ENCODE assay signal across 23 cellular contexts in the genomic region with DNA sequence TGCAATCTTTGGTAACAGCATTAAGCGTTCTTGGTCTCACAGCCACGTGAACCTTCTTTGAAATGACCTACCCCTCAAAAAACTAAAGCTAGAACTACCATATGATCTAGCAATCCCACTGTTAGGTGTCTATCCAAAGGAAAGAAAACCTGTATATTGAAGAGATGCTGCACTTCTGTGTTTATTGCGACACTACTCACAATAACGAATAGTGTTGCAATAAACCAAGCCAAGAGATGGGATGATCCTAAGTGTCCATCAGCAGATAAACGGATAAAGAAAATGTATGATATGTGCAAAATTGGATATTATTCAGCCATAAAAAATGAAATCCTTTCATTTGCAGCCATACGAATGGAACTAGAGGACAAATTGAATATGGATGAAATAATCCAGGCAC.
"Had no signal": no experiment of that assay in that cellular context is flagged by ENCODE, and none has a peak within 500 bp of the region (broad histone marks: within the 10 kb centered on the region; RNA-seq: fewer than 3 reads in every experiment).

No MANE protein-coding gene starts in this region.

- ATAC-seq: effector memory CD8-positive, alpha-beta T cell; esophagus mucosa; gastrocnemius medialis; heart right ventricle; left cardiac atrium; left lung; left ventricle myocardium superior; lower lobe of right lung; mucosa of descending colon had no signal

- H3K4me3 ChIP-seq: colonic mucosa, esophagus squamous epithelium, gastrocnemius medialis, heart right ventricle, left lung, lower lobe of right lung, mucosa of descending colon had no signal

- H3K36me3 ChIP-seq: colonic mucosa, esophagus squamous epithelium, gastrocnemius medialis, heart right ventricle, left lung, lower lobe of right lung had no signal

- DNase-seq: colonic mucosa; cortex of kidney; effector CD8-positive, alpha-beta T cell; effector memory CD8-positive, alpha-beta T cell; endodermal cell; erythroblast; esophagus squamous epithelium; foreskin fibroblast; foreskin melanocyte; gastrocnemius medialis; glutamatergic neuron; head of caudate nucleus; heart right ventricle; hippocampal formation; left cardiac atrium; left lung; left ventricle myocardium superior; lower lobe of right lung; mesenchymal stem cell; mucosa of descending colon; naive B cell had no signal

- H3K27ac ChIP-seq: colonic mucosa, epithelial cell of prostate, esophagus squamous epithelium, gastrocnemius medialis, heart right ventricle, left lung, lower lobe of right lung had no signal

- H3K4me1 ChIP-seq: colonic mucosa, esophagus squamous epithelium, gastrocnemius medialis, heart right ventricle, left lung, lower lobe of right lung had no signal

- H3K27me3 ChIP-seq: colonic mucosa, esophagus squamous epithelium, gastrocnemius medialis, heart right ventricle, left lung had no signal

- H3K9me3 ChIP-seq: colonic mucosa, esophagus squamous epithelium, gastrocnemius medialis, lower lobe of right lung, mucosa of descending colon had no signal
